ENCODE assay signal across 10 cellular contexts in the genomic region with DNA sequence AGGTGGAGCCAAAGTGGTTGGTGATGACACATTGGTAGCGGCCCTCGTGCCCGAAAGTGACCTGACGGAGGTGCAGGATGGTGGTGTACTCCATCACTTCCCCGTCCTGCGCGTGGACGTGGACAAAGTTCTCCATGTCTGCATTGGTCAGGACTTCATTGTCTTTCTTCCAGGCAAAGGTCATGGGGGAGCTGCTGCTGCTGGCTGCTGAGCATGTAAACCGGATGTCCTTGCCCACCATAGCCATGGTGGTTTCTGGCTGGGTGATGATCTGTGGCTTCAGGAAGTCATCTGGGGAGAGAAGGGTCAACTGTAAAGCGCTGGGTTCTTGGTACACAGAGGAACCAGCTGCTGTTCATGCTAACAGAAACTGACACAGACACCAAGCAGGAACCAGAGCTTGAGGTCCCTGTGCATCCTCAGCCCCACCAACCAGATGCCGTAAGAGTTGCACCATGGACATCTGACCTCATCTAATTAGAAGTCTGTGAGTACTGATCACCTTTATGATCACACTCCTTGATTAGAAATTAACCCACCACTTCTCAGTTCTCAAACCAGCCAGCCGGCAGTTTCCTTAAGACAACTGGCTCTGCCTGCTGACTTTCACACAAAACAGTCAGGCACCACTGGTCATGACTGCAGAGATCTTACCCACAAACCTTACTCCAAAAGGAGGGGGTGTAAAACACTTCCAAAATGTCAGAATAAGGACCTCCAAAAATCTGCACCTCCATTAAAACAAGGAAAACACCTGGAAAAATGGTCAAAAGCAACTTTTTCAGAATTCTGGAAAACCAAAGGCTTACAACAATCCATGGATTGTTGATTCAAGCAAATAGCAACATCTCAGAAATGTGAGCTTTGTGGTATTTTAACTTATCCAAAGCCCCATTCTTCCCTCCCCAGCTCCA.
DNase-seq lines count a peak whose midpoint lies in the region; ATAC-seq and TF ChIP-seq lines count a peak whose summit lies in the region.
"Had no signal": no experiment of that assay in that cellular context is flagged by ENCODE, and none has a peak within 500 bp of the region (broad histone marks: within the 10 kb centered on the region; RNA-seq: fewer than 3 reads in every experiment).

No MANE protein-coding gene starts in this region.

- no peak for TF ChIP-seq CTCF in OCI-LY1 (IDR thresholded peaks at IDR 0.05; ENCODE audit: low read length)
- no peak for TF ChIP-seq CTCF in tibial artery (IDR thresholded peaks at IDR 0.05)
- no peak for TF ChIP-seq CTCF in hepatocyte (IDR thresholded peaks at IDR 0.05; ENCODE audit: poor library complexity)

- H3F3A ChIP-seq in OCI-LY1 (ENCODE audit: insufficient read depth, low read length): no peaks in the 10 kb centered on the region

- H2AFZ ChIP-seq in OCI-LY1 (ENCODE audit: low read length) (no peak overlapping the region), hepatocyte (no peak overlapping the region)

- no peaks in the 10 kb centered on the region for H3K79me2 ChIP-seq in OCI-LY1 (ENCODE audit: insufficient read depth, low read length)
- no peaks in the 10 kb centered on the region for H3K79me2 ChIP-seq in hepatocyte

- H3K9ac ChIP-seq in OCI-LY1 (ENCODE audit: low read length): no peak overlapping the region

- no peak overlapping the region for H3K4me2 ChIP-seq in OCI-LY1 (ENCODE audit: low read length)
- H3K4me2 ChIP-seq in hepatocyte: no peak overlapping the region

- H3K27me3 ChIP-seq in OCI-LY1 (ENCODE audit: insufficient read depth, low read length) (no peaks in the 10 kb centered on the region), tibial artery (no peaks in the 10 kb centered on the region), hepatocyte (no peaks in the 10 kb centered on the region)

- H3K27me3 Mint-ChIP-seq in activated naive CD8-positive, alpha-beta T cell treated with anti-CD3 and anti-CD28 coated beads, Interleukin-2, amount 50 U/mL, for 24 hours: no peaks in the 10 kb centered on the region
- H3K27me3 Mint-ChIP-seq in activated naive CD8-positive, alpha-beta T cell treated with anti-CD3 and anti-CD28 coated beads for 36 hours: no peaks in the 10 kb centered on the region
- H3K27me3 Mint-ChIP-seq: naive thymus-derived CD4-positive, alpha-beta T cell had no signal

- H3K36me3 Mint-ChIP-seq in activated naive CD8-positive, alpha-beta T cell treated with anti-CD3 and anti-CD28 coated beads, Interleukin-2, amount 50 U/mL, for 24 hours (ENCODE audit: low read depth): peaks cover 67% of the 10 kb centered on the region
- peaks cover 72% of the 10 kb centered on the region for H3K36me3 Mint-ChIP-seq in activated naive CD8-positive, alpha-beta T cell treated with anti-CD3 and anti-CD28 coated beads for 36 hours

- H3K4me3 Mint-ChIP-seq in activated naive CD8-positive, alpha-beta T cell treated with anti-CD3 and anti-CD28 coated beads, Interleukin-2, amount 50 U/mL, for 24 hours: peak overlapping the region; percentile 10
- no peak overlapping the region for H3K4me3 Mint-ChIP-seq in activated naive CD8-positive, alpha-beta T cell treated with anti-CD3 and anti-CD28 coated beads for 36 hours
- H3K4me3 Mint-ChIP-seq: activated T-cell treated with anti-CD3 and anti-CD28 coated beads, Interleukin-2, amount 50 U/mL, for 4 hours; naive thymus-derived CD4-positive, alpha-beta T cell had no signal

- H3K27ac ChIP-seq in OCI-LY1 (ENCODE audit: low read depth, low read length, poor library complexity, severe bottlenecking) (peak overlapping the region; percentile 75), temporal lobe (ENCODE audit: low read depth, low read length) (peak overlapping the region; percentile 92), tibial artery (no peak overlapping the region), hepatocyte (no peak overlapping the region)

- WGBS in hepatocyte (ENCODE audit: low lambda C conversion rate, missing lambda C conversion rate): over 99% methylated on average over 12 of the region's 12 CpGs

- ATAC-seq in activated naive CD8-positive, alpha-beta T cell treated with anti-CD3 and anti-CD28 coated beads, Interleukin-2, amount 50 U/mL, for 24 hours: no peak
- ATAC-seq in HG02840 (IDR thresholded peaks at IDR 0.05; ENCODE audit: low FRiP score, unreplicated experiment): peak; percentile 78
- ATAC-seq: activated T-cell treated with anti-CD3 and anti-CD28 coated beads, Interleukin-2, amount 50 U/mL, for 4 hours; naive thymus-derived CD4-positive, alpha-beta T cell had no signal

- peaks cover 23% of the 10 kb centered on the region for H3K4me1 ChIP-seq in OCI-LY1 (ENCODE audit: insufficient read depth, low read length, severe bottlenecking)
- no peaks in the 10 kb centered on the region for H3K4me1 ChIP-seq in tibial artery
- H3K4me1 ChIP-seq in hepatocyte (ENCODE audit: insufficient read depth): no peaks in the 10 kb centered on the region

- no peak for DNase-seq in activated naive CD8-positive, alpha-beta T cell treated with anti-CD3 and anti-CD28 coated beads, Interleukin-2, amount 50 U/mL, for 24 hours
- DNase-seq in activated naive CD8-positive, alpha-beta T cell treated with anti-CD3 and anti-CD28 coated beads for 36 hours: no peak
- DNase-seq in tibial artery (no peak), hepatocyte (ENCODE audit: low spot score) (no peak), nucleus accumbens (lab: John Stamatoyannopoulos, UW) (no peak)
- DNase-seq: activated T-cell treated with anti-CD3 and anti-CD28 coated beads, Interleukin-2, amount 50 U/mL, for 4 hours; naive thymus-derived CD4-positive, alpha-beta T cell had no signal

- H3K9me3 ChIP-seq in OCI-LY1 (ENCODE audit: low read length): peaks cover 6% of the 10 kb centered on the region; the same call in 1 of the 2 replicates
- no peaks in the 10 kb centered on the region for H3K9me3 ChIP-seq in tibial artery
- H3K9me3 ChIP-seq in hepatocyte (ENCODE audit: low read depth): no peaks in the 10 kb centered on the region

- H4K20me1 ChIP-seq in OCI-LY1 (ENCODE audit: insufficient read depth, low read length) (no peaks in the 10 kb centered on the region), hepatocyte (ENCODE audit: insufficient read depth, poor library complexity, severe bottlenecking) (no peaks in the 10 kb centered on the region)

- H3K36me3 ChIP-seq in OCI-LY1 (ENCODE audit: insufficient read depth, low read length): peaks cover 37% of the 10 kb centered on the region
- peaks cover 52 to 63% (median 54%) of the 10 kb centered on the region in 3 donors for H3K36me3 ChIP-seq in tibial artery
- no peaks in the 10 kb centered on the region for H3K36me3 ChIP-seq in hepatocyte (replicated peaks; ENCODE audit: insufficient read depth, low read depth)

- peaks cover 7% of the 10 kb centered on the region for H3K9me3 Mint-ChIP-seq in activated naive CD8-positive, alpha-beta T cell treated with anti-CD3 and anti-CD28 coated beads, Interleukin-2, amount 50 U/mL, for 24 hours
- H3K9me3 Mint-ChIP-seq in activated naive CD8-positive, alpha-beta T cell treated with anti-CD3 and anti-CD28 coated beads for 36 hours: peaks cover 24% of the 10 kb centered on the region

- peaks cover 35% of the 10 kb centered on the region for H3K4me1 Mint-ChIP-seq in activated naive CD8-positive, alpha-beta T cell treated with anti-CD3 and anti-CD28 coated beads, Interleukin-2, amount 50 U/mL, for 24 hours
- H3K4me1 Mint-ChIP-seq in activated naive CD8-positive, alpha-beta T cell treated with anti-CD3 and anti-CD28 coated beads for 36 hours: peaks cover 9% of the 10 kb centered on the region

- intact Hi-C loops in tibial artery (cut with DNase I; ENCODE audit: low total_unique reads): no loop called here

- H3K4me3 ChIP-seq in OCI-LY1 (ENCODE audit: low read depth, low read length, poor library complexity, severe bottlenecking) (no peak overlapping the region), tibial artery (no peak overlapping the region), hepatocyte (no peak overlapping the region)

- H3K9me2 ChIP-seq in OCI-LY1 (ENCODE audit: low read depth, low read length): no peaks in the 10 kb centered on the region
- H3K9me2 ChIP-seq in hepatocyte (replicated peaks; ENCODE audit: insufficient read depth): no peaks in the 10 kb centered on the region

- H3K27ac Mint-ChIP-seq in activated naive CD8-positive, alpha-beta T cell treated with anti-CD3 and anti-CD28 coated beads, Interleukin-2, amount 50 U/mL, for 24 hours: peak overlapping the region; percentile 49
- no peak overlapping the region for H3K27ac Mint-ChIP-seq in activated naive CD8-positive, alpha-beta T cell treated with anti-CD3 and anti-CD28 coated beads for 36 hours

Comparison
In these comparisons a context has a peak if more than half of its experiments do, and no peak if none do; other contexts are left out.
1. H3K27ac ChIP-seq: peak in OCI-LY1 (single experiment) and temporal lobe (single experiment); none in tibial artery (0 of 2) and hepatocyte (single experiment).